In the genomic region with DNA sequence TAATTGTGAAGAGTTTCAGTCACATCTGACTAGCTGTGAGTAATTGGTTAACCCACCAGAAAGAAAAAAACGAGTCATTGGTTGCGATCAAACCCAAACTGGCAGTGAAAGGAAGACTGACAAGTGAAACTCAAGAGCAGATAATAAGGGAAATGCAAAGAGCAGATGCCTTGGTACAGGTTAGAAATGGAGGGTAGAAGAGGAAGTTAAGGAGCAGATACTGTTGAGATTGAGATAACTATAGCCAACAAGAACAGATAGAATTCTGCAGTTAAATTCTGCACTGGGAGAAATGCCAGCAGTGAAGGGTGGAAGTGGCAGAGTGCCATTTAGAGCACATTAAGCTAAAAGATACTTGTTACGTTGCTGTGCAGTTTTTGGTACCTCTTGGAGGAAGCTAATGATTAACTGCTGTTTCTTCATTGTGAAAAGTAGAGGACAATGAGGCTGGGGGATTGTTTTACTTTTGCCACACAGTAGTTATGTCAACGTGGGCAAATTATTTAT, we compare ENCODE assay signal across 9 cellular contexts.
A peak's percentile ranks its signal among the peaks of the same experiment; 100 is the strongest.
DNase-seq lines count a peak whose midpoint lies in the region; ATAC-seq and TF ChIP-seq lines count a peak whose summit lies in the region.
"Had no signal": no experiment of that assay in that cellular context is flagged by ENCODE, and none has a peak within 500 bp of the region (broad histone marks: within the 10 kb centered on the region; RNA-seq: fewer than 3 reads in every experiment).

No MANE protein-coding gene starts in this region.

- CTCF ChIA-PET in HEK293T (lab: Yijun Ruan, JAX), result no interaction called here

- TF ChIP-seq POLR2A in transverse colon (IDR thresholded peaks at IDR 0.05), result no peak

- DNase-seq in RKO (ENCODE audit: low spot score) (peak; percentile 18), fibroblast of villous mesenchyme (ENCODE audit: low read depth) (peak; percentile 34), transverse colon (peak; percentile 31), HEK293T (ENCODE audit: extremely low spot score) (no peak), SHP77 treated with DMSO at 0.1 percent for 48 hours (lab: John Stamatoyannopoulos, UW) (no peak)

- H3K27ac ChIP-seq in transverse colon, result no peak overlapping the region
- H3K27ac ChIP-seq: SJSA1 had no signal

- H3K4me3 ChIP-seq in GM08714 (ENCODE audit: low read length) (peak overlapping the region; percentile 43), fibroblast of villous mesenchyme (ENCODE audit: low read depth, low read length) (no peak overlapping the region), transverse colon (no peak overlapping the region)
- H3K4me3 ChIP-seq: SJSA1 had no signal

- no peaks in the 10 kb centered on the region for H3K27me3 ChIP-seq in transverse colon
- H3K27me3 ChIP-seq: SJSA1 had no signal

- H3K9me3 ChIP-seq in transverse colon, result no peaks in the 10 kb centered on the region
- H3K9me3 ChIP-seq: SJSA1 had no signal

- H3K4me1 ChIP-seq in transverse colon, result peaks cover 0 to 16% (median 8%) of the 10 kb centered on the region in 4 donors
- H3K4me1 ChIP-seq: SJSA1 had no signal

- POLR2A ChIA-PET in HEK293T (lab: Yijun Ruan, JAX), result no interaction called here

- TF ChIP-seq EP300 in transverse colon (IDR thresholded peaks at IDR 0.05; ENCODE audit: low read depth), result no peak

- TF ChIP-seq CTCF in fibroblast of villous mesenchyme (IDR thresholded peaks at IDR 0.05; ENCODE audit: insufficient read depth, low read depth, low read length), result no peak
- no peak for TF ChIP-seq CTCF in transverse colon (IDR thresholded peaks at IDR 0.05)

- WGBS in transverse colon (ENCODE audit: low coverage in 1 of 2), 2 donors, result 20 to 23% methylated on average over 4 of the region's 4 CpGs

- in situ Hi-C loops in transverse colon (cut with MboI; ENCODE audit: low pct_ligation_motif_present in 1 of 4, low pct_unique_long_range_greater_than_20kb in 1 of 4, low sequenced_read_pairs in 3 of 4), result no loop called here

- peak; percentile 91 for ATAC-seq in GM19463 (IDR thresholded peaks at IDR 0.05; ENCODE audit: unreplicated experiment)
- peak; percentile 97 for ATAC-seq in HG03432 (IDR thresholded peaks at IDR 0.05; ENCODE audit: unreplicated experiment)

- peaks cover 0 to 8% (median 4%) of the 10 kb centered on the region in 4 donors for H3K36me3 ChIP-seq in transverse colon

- intact Hi-C loops in transverse colon (cut with DNase I; ENCODE audit: low total_unique reads), result no loop called here

TF ChIP-seq in HEK293T, 16 proteins besides CTCF, POLR2A, EP300 and RAD21:
- TF ChIP-seq, protein P1, sequence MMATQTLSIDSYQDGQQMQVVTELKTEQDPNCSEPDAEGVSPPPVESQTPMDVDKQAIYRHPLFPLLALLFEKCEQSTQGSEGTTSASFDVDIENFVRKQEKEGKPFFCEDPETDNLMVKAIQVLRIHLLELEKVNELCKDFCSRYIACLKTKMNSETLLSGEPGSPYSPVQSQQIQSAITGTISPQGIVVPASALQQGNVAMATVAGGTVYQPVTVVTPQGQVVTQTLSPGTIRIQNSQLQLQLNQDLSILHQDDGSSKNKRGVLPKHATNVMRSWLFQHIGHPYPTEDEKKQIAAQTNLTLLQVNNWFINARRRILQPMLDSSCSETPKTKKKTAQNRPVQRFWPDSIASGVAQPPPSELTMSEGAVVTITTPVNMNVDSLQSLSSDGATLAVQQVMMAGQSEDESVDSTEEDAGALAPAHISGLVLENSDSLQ (IDR thresholded peaks at IDR 0.05), result no peak
- no peak for TF ChIP-seq BHLHE40 (IDR thresholded peaks at IDR 0.05; ENCODE audit: borderline replicate concordance)
- TF ChIP-seq ZNF384 (IDR thresholded peaks at IDR 0.05), result no peak
- TF ChIP-seq FOXA1 (IDR thresholded peaks at IDR 0.05), result no peak
- no peak for TF ChIP-seq TARDBP (IDR thresholded peaks at IDR 0.05)
- TF ChIP-seq SUZ12 (IDR thresholded peaks at IDR 0.05), result no peak
- no peak for TF ChIP-seq FOXK2 (IDR thresholded peaks at IDR 0.05)
- no peak for TF ChIP-seq LEF1 (IDR thresholded peaks at IDR 0.05; ENCODE audit: borderline replicate concordance)
- TF ChIP-seq FOXM1 (IDR thresholded peaks at IDR 0.05; ENCODE audit: borderline replicate concordance), result no peak
- TF ChIP-seq SP1 (IDR thresholded peaks at IDR 0.05), result no peak
- no peak for TF ChIP-seq NFRKB (IDR thresholded peaks at IDR 0.05)
- no peak for TF ChIP-seq HDGF (IDR thresholded peaks at IDR 0.05; ENCODE audit: borderline replicate concordance)
- TF ChIP-seq ELF4 (IDR thresholded peaks at IDR 0.05), result no peak
- TF ChIP-seq L3MBTL2 (conservative IDR thresholded peaks at IDR 0.05), result no peak
- TF ChIP-seq ARNT (IDR thresholded peaks at IDR 0.05), result no peak
- no peak for TF ChIP-seq CTBP1 (IDR thresholded peaks at IDR 0.05; ENCODE audit: borderline replicate concordance)

Comparison
In these comparisons a context has a peak if more than half of its experiments do, and no peak if none do; other contexts are left out.
1. DNase-seq: peak in RKO (single experiment), fibroblast of villous mesenchyme (single experiment) and transverse colon (single experiment); none in HEK293T (single experiment) and SHP77 treated with DMSO at 0.1 percent for 48 hours (single experiment).